In genomic region chr13:26247011-26247410, GRCh38 we compare ENCODE assay signal across 15 cellular contexts. TPM values are rescaled to one million over a fixed set of nuclear protein-coding genes. Genes with fewer than 3 reads are reported as not detected.
DNase-seq lines count a peak whose midpoint lies in the region; ATAC-seq and TF ChIP-seq lines count a peak whose summit lies in the region.
"Had no signal": no experiment of that assay in that cellular context is flagged by ENCODE, and none has a peak within 500 bp of the region (broad histone marks: within the 10 kb centered on the region; RNA-seq: fewer than 3 reads in every experiment).

No MANE protein-coding gene starts in this region.

- H2AFZ ChIP-seq in parathyroid adenoma, result peak overlapping the region; percentile 56
- no peak overlapping the region for H2AFZ ChIP-seq in PC-3 (ENCODE audit: low read length)

- TF ChIP-seq CTCF in parathyroid adenoma (IDR thresholded peaks at IDR 0.05) (no peak), PC-3 (conservative IDR thresholded peaks at IDR 0.05; ENCODE audit: low read depth, low read length) (no peak)

- H3K79me2 ChIP-seq in parathyroid adenoma (no peaks in the 10 kb centered on the region), PC-3 (ENCODE audit: low read length) (no peaks in the 10 kb centered on the region)

- H3K4me2 ChIP-seq in parathyroid adenoma (ENCODE audit: low read length) (no peak overlapping the region), PC-3 (ENCODE audit: low read length) (no peak overlapping the region)

- no peak overlapping the region for H3K4me3 Mint-ChIP-seq in activated CD4-positive, alpha-beta memory T cell treated with anti-CD3 and anti-CD28 coated beads, Interleukin-2, amount 10 ng/mL, durations not matched to agents 7 days and 5 days
- H3K4me3 Mint-ChIP-seq: H9 had no signal

- CTCF ChIA-PET in PC-3 (lab: Charles Lee), result no interaction called here
- CTCF ChIA-PET in activated CD4-positive, alpha-beta memory T cell treated with anti-CD3 and anti-CD28 coated beads, Interleukin-2, amount 10 ng/mL, durations not matched to agents 7 days and 5 days (lab: Charles Lee), result interaction anchor here (1.1 kb wide), 1 partner anchor 61 kb away, joined by 6 read pairs; no protein-coding TSS in a partner anchor

- no peaks in the 10 kb centered on the region for H3K9me2 ChIP-seq in PC-3 (replicated peaks; ENCODE audit: low read length)

- H3K36me3 ChIP-seq in parathyroid adenoma (ENCODE audit: control insufficient read depth, insufficient read depth, low read length) (no peaks in the 10 kb centered on the region), PC-3 (ENCODE audit: low read depth, low read length) (no peaks in the 10 kb centered on the region)
- H3K36me3 ChIP-seq: Peyer's patch had no signal

- ATAC-seq in PC-3 (no peak), GM19467 (IDR thresholded peaks at IDR 0.05; ENCODE audit: unreplicated experiment) (no peak)

- H3K4me3 ChIP-seq in parathyroid adenoma (ENCODE audit: low read depth, low read length) (no peak overlapping the region), PC-3 (ENCODE audit: low read length) (no peak overlapping the region)
- H3K4me3 ChIP-seq: Peyer's patch, SK-N-MC had no signal

- no peak overlapping the region for H3K27ac Mint-ChIP-seq in activated CD4-positive, alpha-beta memory T cell treated with anti-CD3 and anti-CD28 coated beads, Interleukin-2, amount 10 ng/mL, durations not matched to agents 7 days and 5 days
- H3K27ac Mint-ChIP-seq: H9 had no signal

- H3K27ac ChIP-seq in parathyroid adenoma (peak overlapping the region; percentile 77), PC-3 (ENCODE audit: low read length) (no peak overlapping the region)
- H3K27ac ChIP-seq: C4-2B, Peyer's patch, SK-N-MC had no signal

- BruUV-seq in PC-3 (replicated peaks; lab: Mats Ljungman, UMichigan), result no TSS peak

- intact Hi-C loops in PC-3 (cut with micrococcal nuclease), result no loop called here

- H3K36me3 Mint-ChIP-seq in activated CD4-positive, alpha-beta memory T cell treated with anti-CD3 and anti-CD28 coated beads, Interleukin-2, amount 10 ng/mL, durations not matched to agents 7 days and 5 days (ENCODE audit: low read depth), result no peaks in the 10 kb centered on the region

- H3K9me3 ChIP-seq in parathyroid adenoma (ENCODE audit: control insufficient read depth, low read length), result no peaks in the 10 kb centered on the region
- H3K9me3 ChIP-seq in PC-3 (ENCODE audit: low read length), result peaks cover 6% of the 10 kb centered on the region; the same call in 1 of the 2 replicates
- H3K9me3 ChIP-seq: Peyer's patch had no signal

- H3K27me3 Mint-ChIP-seq in activated CD4-positive, alpha-beta memory T cell treated with anti-CD3 and anti-CD28 coated beads, Interleukin-2, amount 10 ng/mL, durations not matched to agents 7 days and 5 days, result no peaks in the 10 kb centered on the region

- H3K9ac ChIP-seq in parathyroid adenoma (no peak overlapping the region), PC-3 (ENCODE audit: low read length) (no peak overlapping the region)

- peaks cover 2% of the 10 kb centered on the region for H3K9me3 Mint-ChIP-seq in activated CD4-positive, alpha-beta memory T cell treated with anti-CD3 and anti-CD28 coated beads, Interleukin-2, amount 10 ng/mL, durations not matched to agents 7 days and 5 days

- POLR2A ChIA-PET in PC-3 (lab: Charles Lee; ENCODE audit: unreplicated experiment), result no interaction called here
- POLR2A ChIA-PET in activated CD4-positive, alpha-beta memory T cell treated with anti-CD3 and anti-CD28 coated beads, Interleukin-2, amount 10 ng/mL, durations not matched to agents 7 days and 5 days (lab: Charles Lee), result no interaction called here

- DNase-seq in COLO668 (lab: John Stamatoyannopoulos, UW; ENCODE audit: unreplicated experiment) (peak; percentile 29), NCI-H1092 treated with DMSO at 0.1 percent for 48 hours (lab: John Stamatoyannopoulos, UW) (peak; percentile 94), NCI-H2171 treated with DMSO at 0.1 percent for 48 hours (lab: John Stamatoyannopoulos, UW) (peak; percentile 46), PC-3 (no peak)
- DNase-seq in activated CD4-positive, alpha-beta memory T cell treated with anti-CD3 and anti-CD28 coated beads, Interleukin-2, amount 10 ng/mL, durations not matched to agents 7 days and 5 days, result no peak
- DNase-seq: DND-41, H9, KG1, MV-4-11, NCI-H2107, Peyer's patch had no signal

- H3K4me1 ChIP-seq in parathyroid adenoma (peaks cover 8% of the 10 kb centered on the region), PC-3 (ENCODE audit: insufficient read depth, low read length) (no peaks in the 10 kb centered on the region)
- H3K4me1 ChIP-seq: Peyer's patch had no signal

- H4K20me1 ChIP-seq in PC-3 (ENCODE audit: low read length), result no peaks in the 10 kb centered on the region

- H3K27me3 ChIP-seq in parathyroid adenoma (ENCODE audit: control insufficient read depth, insufficient read depth, low read length), result no peaks in the 10 kb centered on the region
- peaks cover 13% of the 10 kb centered on the region for H3K27me3 ChIP-seq in PC-3 (ENCODE audit: low read length)
- H3K27me3 ChIP-seq: Peyer's patch had no signal

- H3K4me1 Mint-ChIP-seq in activated CD4-positive, alpha-beta memory T cell treated with anti-CD3 and anti-CD28 coated beads, Interleukin-2, amount 10 ng/mL, durations not matched to agents 7 days and 5 days, result no peaks in the 10 kb centered on the region
- H3K4me1 Mint-ChIP-seq: H9 had no signal

- H3F3A ChIP-seq in PC-3 (ENCODE audit: low read length, unreplicated experiment), result no peaks in the 10 kb centered on the region

RNA-seq across cellular contexts. Expression of gene CDK8, which starts 6.9 kb away (rescaled TPM):
- 14.5 and 18.7 TPM in 2 replicates for total RNA-seq in PC-3 (2014; rRNA removed)
- total RNA-seq in activated CD4-positive, alpha-beta memory T cell treated with anti-CD3 and anti-CD28 coated beads, Interleukin-2, amount 10 ng/mL, durations not matched to agents 7 days and 5 days, result 10 to 100 TPM; 13.7 to 13.9 TPM

RNA-seq across cellular contexts. Expression of gene RNF6, which starts 24.9 kb away (rescaled TPM):
- 23.8 and 34.0 TPM in 2 replicates for total RNA-seq in PC-3 (2014; rRNA removed)
- 10 to 100 TPM; 40.7 to 44.6 TPM for total RNA-seq in activated CD4-positive, alpha-beta memory T cell treated with anti-CD3 and anti-CD28 coated beads, Interleukin-2, amount 10 ng/mL, durations not matched to agents 7 days and 5 days

Comparison
In these comparisons a context has a peak if more than half of its experiments do, and no peak if none do; other contexts are left out.
1. DNase-seq: peak in COLO668 (single experiment), NCI-H1092 treated with DMSO at 0.1 percent for 48 hours (single experiment) and NCI-H2171 treated with DMSO at 0.1 percent for 48 hours (single experiment); none in PC-3 (single experiment) and activated CD4-positive, alpha-beta memory T cell treated with anti-CD3 and anti-CD28 coated beads, Interleukin-2, amount 10 ng/mL, durations not matched to agents 7 days and 5 days (single experiment).